ENCODE assay signal across 22 cellular contexts in genomic region chr14:97948841-97949240, GRCh38.
"Had no signal": no experiment of that assay in that cellular context is flagged by ENCODE, and none has a peak within 500 bp of the region (broad histone marks: within the 10 kb centered on the region; RNA-seq: fewer than 3 reads in every experiment).

No MANE protein-coding gene starts in this region.

- H3K36me3 ChIP-seq: left ventricle myocardium inferior, lower lobe of right lung, neutrophil, right atrium auricular region, sigmoid colon, upper lobe of right lung, vagina had no signal

- H3K9me3 Mint-ChIP-seq: natural killer cell treated with Interleukin-12 subunit alpha and Interleukin-12 subunit beta and Interleukin-15 and Interleukin-18, amount 100 ng/mL, for 72 hours; stimulated activated naive CD8-positive, alpha-beta T cell treated with anti-CD3 and anti-CD28 coated beads, Interleukin-15, amount 100 ng/mL, for 72 hours had no signal

- H3K4me1 Mint-ChIP-seq: memory B cell; stimulated activated naive B cell treated with anti-CD40 and anti-IgM and Interleukin-4, amounts not matched to agents 10 μg/mL and 1 μg/mL and 100 μg/mL, for 72 hours had no signal

- DNase-seq: effector memory CD4-positive, alpha-beta T cell; left ventricle myocardium inferior; lower lobe of right lung; midbrain; sigmoid colon; stimulated activated CD4-positive, alpha-beta T cell treated with anti-CD3 and anti-CD28 coated beads, Interleukin-2, amount 100 ng/mL, for 24 hours; stimulated activated CD4-positive, alpha-beta T cell treated with anti-CD3 and anti-CD28 coated beads, Interleukin-4, amount 100 ng/mL, for 4 hours; stimulated activated naive B cell treated with anti-CD40 and anti-IgM and Interleukin-4, amounts not matched to agents 10 μg/mL and 1 μg/mL and 100 μg/mL, for 72 hours; stimulated activated naive CD8-positive, alpha-beta T cell treated with anti-CD3 and anti-CD28 coated beads, Interleukin-15, amount 100 ng/mL, for 72 hours; testis; upper lobe of right lung had no signal

- H3K27me3 Mint-ChIP-seq: memory B cell; stimulated activated naive B cell treated with anti-CD40 and anti-IgM and Interleukin-4, amounts not matched to agents 10 μg/mL and 1 μg/mL and 100 μg/mL, for 72 hours; stimulated activated naive CD8-positive, alpha-beta T cell treated with anti-CD3 and anti-CD28 coated beads, Interleukin-15, amount 100 ng/mL, for 72 hours had no signal

- H3K4me3 ChIP-seq: coronary artery, gastroesophageal sphincter, hepatocyte, left ventricle myocardium inferior, lower lobe of right lung, right atrium auricular region, sigmoid colon, skin epidermis, testis, tibial nerve, upper lobe of right lung, vagina had no signal

- H3K4me3 Mint-ChIP-seq: memory B cell; natural killer cell treated with Interleukin-12 subunit alpha and Interleukin-12 subunit beta and Interleukin-15 and Interleukin-18, amount 100 ng/mL, for 72 hours; stimulated activated naive B cell treated with anti-CD40 and anti-IgM and Interleukin-4, amounts not matched to agents 10 μg/mL and 1 μg/mL and 100 μg/mL, for 72 hours; stimulated activated naive CD8-positive, alpha-beta T cell treated with anti-CD3 and anti-CD28 coated beads, Interleukin-15, amount 100 ng/mL, for 72 hours had no signal

- H3K27me3 ChIP-seq: gastroesophageal sphincter, neutrophil, right atrium auricular region, sigmoid colon, testis, tibial nerve, upper lobe of right lung, vagina had no signal

- H3K27ac ChIP-seq: coronary artery, gastroesophageal sphincter, hepatocyte, left ventricle myocardium inferior, lower lobe of right lung, neutrophil, right atrium auricular region, sigmoid colon, testis, tibial nerve, upper lobe of right lung, vagina had no signal

- H3K4me1 ChIP-seq: gastroesophageal sphincter, left ventricle myocardium inferior, lower lobe of right lung, right atrium auricular region, sigmoid colon, testis, tibial nerve, upper lobe of right lung, vagina had no signal

- H3K9me3 ChIP-seq: gastroesophageal sphincter, left ventricle myocardium inferior, lower lobe of right lung, neutrophil, right atrium auricular region, sigmoid colon, testis, tibial nerve, upper lobe of right lung, vagina had no signal

- ATAC-seq: esophagus mucosa; gastroesophageal sphincter; lower lobe of right lung; natural killer cell treated with Interleukin-12 subunit alpha and Interleukin-12 subunit beta and Interleukin-15 and Interleukin-18, amount 100 ng/mL, for 72 hours; stimulated activated naive B cell treated with anti-CD40 and anti-IgM and Interleukin-4, amounts not matched to agents 10 μg/mL and 1 μg/mL and 100 μg/mL, for 72 hours; stimulated activated naive CD8-positive, alpha-beta T cell treated with anti-CD3 and anti-CD28 coated beads, Interleukin-15, amount 100 ng/mL, for 72 hours; upper lobe of right lung had no signal

- H3K27ac Mint-ChIP-seq: memory B cell; natural killer cell treated with Interleukin-12 subunit alpha and Interleukin-12 subunit beta and Interleukin-15 and Interleukin-18, amount 100 ng/mL, for 72 hours; stimulated activated naive B cell treated with anti-CD40 and anti-IgM and Interleukin-4, amounts not matched to agents 10 μg/mL and 1 μg/mL and 100 μg/mL, for 72 hours; stimulated activated naive CD8-positive, alpha-beta T cell treated with anti-CD3 and anti-CD28 coated beads, Interleukin-15, amount 100 ng/mL, for 72 hours had no signal

- H3K36me3 Mint-ChIP-seq: memory B cell; natural killer cell treated with Interleukin-12 subunit alpha and Interleukin-12 subunit beta and Interleukin-15 and Interleukin-18, amount 100 ng/mL, for 72 hours; stimulated activated naive B cell treated with anti-CD40 and anti-IgM and Interleukin-4, amounts not matched to agents 10 μg/mL and 1 μg/mL and 100 μg/mL, for 72 hours had no signal
